ENCODE assay signal across 18 cellular contexts in genomic region chr10:1677307-1677939, GRCh38. TPM values are rescaled to one million over a fixed set of nuclear protein-coding genes. Genes with fewer than 3 reads are reported as not detected.
"Had no signal": no experiment of that assay in that cellular context is flagged by ENCODE, and none has a peak within 500 bp of the region (broad histone marks: within the 10 kb centered on the region; RNA-seq: fewer than 3 reads in every experiment).

No MANE protein-coding gene starts in this region.

- DNase-seq: activated CD4-positive, alpha-beta T cell treated with anti-CD3 and anti-CD28 coated beads, Interleukin-2, amount 10 ng/mL, durations not matched to agents 24 days and 14 days; activated CD4-positive, CD25-positive, alpha-beta regulatory T cell; activated CD8-positive, alpha-beta memory T cell treated with anti-CD3 and anti-CD28 coated beads, Interleukin-2, amount 50 U/mL, for 4 hours; activated CD8-positive, alpha-beta T cell treated with anti-CD3 and anti-CD28 coated beads, Interleukin-2, amount 10 ng/mL, durations not matched to agents 7 days and 5 days; activated gamma-delta T cell treated with Interleukin-2 at 50 U/mL for 16 hours; activated naive CD8-positive, alpha-beta T cell treated with anti-CD3 and anti-CD28 coated beads for 36 hours; activated T-cell treated with anti-CD3 and anti-CD28 coated beads, Interleukin-2, amount 50 U/mL, for 72 hours; amygdala; body of pancreas; caudate nucleus; hippocampal formation; left lung; mammary epithelial cell; natural killer cell; stimulated activated CD4-positive, alpha-beta T cell treated with anti-CD3 and anti-CD28 coated beads, Interleukin-4, amount 100 ng/mL, for 1 hour; stimulated activated naive CD4-positive, alpha-beta T cell had no signal

- FAIRE-seq: keratinocyte, TTC549 had no signal

RNA-seq across cellular contexts. Expression of gene ADARB2, which starts 59.9 kb away (rescaled TPM):
- total RNA-seq: activated CD4-positive, alpha-beta T cell treated with anti-CD3 and anti-CD28 coated beads, Interleukin-2, amount 10 ng/mL, durations not matched to agents 24 days and 14 days; activated naive CD8-positive, alpha-beta T cell treated with anti-CD3 and anti-CD28 coated beads for 36 hours; mammary epithelial cell had no signal
